Comparison of ENCODE assay signal across 10 cellular contexts in genomic region chr11:788953-789940, GRCh38. TPM values are rescaled to one million over a fixed set of nuclear protein-coding genes. Genes with fewer than 3 reads are reported as not detected.
DNase-seq lines count a peak whose midpoint lies in the region; ATAC-seq and TF ChIP-seq lines count a peak whose summit lies in the region.
"Had no signal": no experiment of that assay in that cellular context is flagged by ENCODE, and none has a peak within 500 bp of the region (broad histone marks: within the 10 kb centered on the region; RNA-seq: fewer than 3 reads in every experiment).

No MANE protein-coding gene starts in this region.

- peak overlapping the region; percentile 49 for H3K4me3 Mint-ChIP-seq in activated T-helper 2 cell treated with anti-CD3 and anti-CD28 coated beads, Interferon-gamma antibody, Interleukin-2, Interleukin-4, amounts not matched to agents 10 μg/mL and 5 μg/mL and 100 μg/mL, durations not matched to agents 14 hours and 24 hours and 36 hours (ENCODE audit: low read depth)
- H3K4me3 Mint-ChIP-seq: neural crest cell had no signal

- no peaks in the 10 kb centered on the region for H3K27me3 ChIP-seq in BLaER1 treated with 17β-estradiol and CSF1 and Interleukin-3, amounts not matched to agents 10 nM and 100 nM

- H3K36me3 Mint-ChIP-seq in activated T-helper 2 cell treated with anti-CD3 and anti-CD28 coated beads, Interferon-gamma antibody, Interleukin-2, Interleukin-4, amounts not matched to agents 10 μg/mL and 5 μg/mL and 100 μg/mL, durations not matched to agents 14 hours and 24 hours and 36 hours (ENCODE audit: low read depth), result peaks cover 14% of the 10 kb centered on the region

- no peak overlapping the region for H3K4me3 ChIP-seq in BLaER1 treated with 17β-estradiol and CSF1 and Interleukin-3, amounts not matched to agents 10 nM and 100 nM
- peak overlapping the region; percentile 28 for H3K4me3 ChIP-seq in HFF-Myc (replicated peaks; ENCODE audit: low read depth, low read length)

- ATAC-seq in GM18511 (IDR thresholded peaks at IDR 0.05; ENCODE audit: unreplicated experiment), result no peak

- in situ Hi-C loops in G401 (cut with HindIII; ENCODE audit: low sequenced_read_pairs), result no loop called here

- H3K4me1 Mint-ChIP-seq in activated T-helper 2 cell treated with anti-CD3 and anti-CD28 coated beads, Interferon-gamma antibody, Interleukin-2, Interleukin-4, amounts not matched to agents 10 μg/mL and 5 μg/mL and 100 μg/mL, durations not matched to agents 14 hours and 24 hours and 36 hours (ENCODE audit: low read depth), result no peaks in the 10 kb centered on the region
- H3K4me1 Mint-ChIP-seq: neural crest cell had no signal

- H3K9ac ChIP-seq in BLaER1 treated with 17β-estradiol and CSF1 and Interleukin-3, amounts not matched to agents 10 nM and 100 nM, result peak overlapping the region in 4 of 11 experiments; percentile 9 to 40 (median 28); a peak in 7 of 22 replicates

- peaks cover 6 to 56% (median 40%) of the 10 kb centered on the region in 10 experiments; a peak in 19 of 20 replicates for H3K4me1 ChIP-seq in BLaER1 treated with 17β-estradiol and CSF1 and Interleukin-3, amounts not matched to agents 10 nM and 100 nM

- no peaks in the 10 kb centered on the region for H3K9me3 Mint-ChIP-seq in activated T-helper 2 cell treated with anti-CD3 and anti-CD28 coated beads, Interferon-gamma antibody, Interleukin-2, Interleukin-4, amounts not matched to agents 10 μg/mL and 5 μg/mL and 100 μg/mL, durations not matched to agents 14 hours and 24 hours and 36 hours
- H3K9me3 Mint-ChIP-seq: neural crest cell had no signal

- peak overlapping the region in 4 of 11 experiments; percentile 28 to 42 (median 38); a peak in 5 of 22 replicates for H3K27ac ChIP-seq in BLaER1 treated with 17β-estradiol and CSF1 and Interleukin-3, amounts not matched to agents 10 nM and 100 nM
- H3K27ac ChIP-seq: Peyer's patch had no signal

- H3K4me2 ChIP-seq in BLaER1 treated with 17β-estradiol and CSF1 and Interleukin-3, amounts not matched to agents 10 nM and 100 nM, result peak overlapping the region in 9 of 11 experiments; percentile 22 to 64 (median 50); a peak in 13 of 22 replicates

- no peaks in the 10 kb centered on the region for H3K9me3 ChIP-seq in BLaER1 treated with 17β-estradiol and CSF1 and Interleukin-3, amounts not matched to agents 10 nM and 100 nM (replicated peaks in 1 of 11)
- H3K9me3 ChIP-seq: Peyer's patch had no signal

- intact Hi-C loops in activated T-helper 2 cell treated with anti-CD3 and anti-CD28 coated beads, Interferon-gamma antibody, Interleukin-2, Interleukin-4, amounts not matched to agents 10 μg/mL and 5 μg/mL and 100 μg/mL, durations not matched to agents 14 hours and 24 hours and 36 hours (cut with micrococcal nuclease), result no loop called here

- peaks cover 0 to 84% (median 43%) of the 10 kb centered on the region in 11 experiments; a peak in 14 of 22 replicates for H4K20me1 ChIP-seq in BLaER1 treated with 17β-estradiol and CSF1 and Interleukin-3, amounts not matched to agents 10 nM and 100 nM

- DNase-seq in HFF-Myc (ENCODE audit: extremely low read depth, low read depth) (no peak), left kidney (ENCODE audit: low read depth, low spot score) (peak; percentile 45), G401 (ENCODE audit: low spot score) (no peak), NCI-H1092 treated with DMSO at 0.1 percent for 48 hours (lab: John Stamatoyannopoulos, UW) (no peak), SIG-M5 (lab: John Stamatoyannopoulos, UW) (no peak)
- no peak for DNase-seq in activated T-helper 2 cell treated with anti-CD3 and anti-CD28 coated beads, Interferon-gamma antibody, Interleukin-2, Interleukin-4, amounts not matched to agents 10 μg/mL and 5 μg/mL and 100 μg/mL, durations not matched to agents 14 hours and 24 hours and 36 hours (ENCODE audit: low spot score)
- DNase-seq: Peyer's patch had no signal

- peaks cover 13 to 35% (median 31%) of the 10 kb centered on the region in 11 experiments; a peak in 20 of 22 replicates for H3K36me3 ChIP-seq in BLaER1 treated with 17β-estradiol and CSF1 and Interleukin-3, amounts not matched to agents 10 nM and 100 nM

- H3K27ac Mint-ChIP-seq in activated T-helper 2 cell treated with anti-CD3 and anti-CD28 coated beads, Interferon-gamma antibody, Interleukin-2, Interleukin-4, amounts not matched to agents 10 μg/mL and 5 μg/mL and 100 μg/mL, durations not matched to agents 14 hours and 24 hours and 36 hours, result no peak overlapping the region

- TF ChIP-seq CTCF in HFF-Myc (IDR thresholded peaks at IDR 0.05; ENCODE audit: low read depth, low read length, missing control alignments), result no peak

- no peaks in the 10 kb centered on the region for H3K27me3 Mint-ChIP-seq in activated T-helper 2 cell treated with anti-CD3 and anti-CD28 coated beads, Interferon-gamma antibody, Interleukin-2, Interleukin-4, amounts not matched to agents 10 μg/mL and 5 μg/mL and 100 μg/mL, durations not matched to agents 14 hours and 24 hours and 36 hours (ENCODE audit: low read depth)

RNA-seq across cellular contexts. Expression of gene CEND1, which starts 0.6 kb away (rescaled TPM):
- 2.2 and 2.6 TPM in 2 replicates for total RNA-seq in activated T-helper 2 cell treated with anti-CD3 and anti-CD28 coated beads, Interferon-gamma antibody, Interleukin-2, Interleukin-4, amounts not matched to agents 10 μg/mL and 5 μg/mL and 100 μg/mL, durations not matched to agents 14 hours and 24 hours and 36 hours
- total RNA-seq in G401 (2014; rRNA removed; shearing (Covaris generic)), result 0.74 and 0.95 TPM in 2 replicates
- total RNA-seq: Peyer's patch had no signal

RNA-seq across cellular contexts. Expression of gene SLC25A22, which starts 8.8 kb away (rescaled TPM):
- 58.7 and 64.5 TPM in 2 replicates for total RNA-seq in activated T-helper 2 cell treated with anti-CD3 and anti-CD28 coated beads, Interferon-gamma antibody, Interleukin-2, Interleukin-4, amounts not matched to agents 10 μg/mL and 5 μg/mL and 100 μg/mL, durations not matched to agents 14 hours and 24 hours and 36 hours
- 48.2 and 76.5 TPM in 2 replicates for total RNA-seq in G401 (2014; rRNA removed; shearing (Covaris generic))

RNA-seq across cellular contexts. Expression of gene GATD1, which starts 12.0 kb away (rescaled TPM):
- 68.0 and 75.2 TPM in 2 replicates for total RNA-seq in activated T-helper 2 cell treated with anti-CD3 and anti-CD28 coated beads, Interferon-gamma antibody, Interleukin-2, Interleukin-4, amounts not matched to agents 10 μg/mL and 5 μg/mL and 100 μg/mL, durations not matched to agents 14 hours and 24 hours and 36 hours
- 56.6 and 63.4 TPM in 2 replicates for total RNA-seq in G401 (2014; rRNA removed; shearing (Covaris generic))

RNA-seq across cellular contexts. Expression of gene PIDD1, which starts 15.8 kb away (rescaled TPM):
- total RNA-seq in activated T-helper 2 cell treated with anti-CD3 and anti-CD28 coated beads, Interferon-gamma antibody, Interleukin-2, Interleukin-4, amounts not matched to agents 10 μg/mL and 5 μg/mL and 100 μg/mL, durations not matched to agents 14 hours and 24 hours and 36 hours, result 27.3 and 27.6 TPM in 2 replicates
- 25.5 and 29.5 TPM in 2 replicates for total RNA-seq in G401 (2014; rRNA removed; shearing (Covaris generic))

RNA-seq across cellular contexts. Expression of gene RPLP2, which starts 20.5 kb away (rescaled TPM):
- total RNA-seq in activated T-helper 2 cell treated with anti-CD3 and anti-CD28 coated beads, Interferon-gamma antibody, Interleukin-2, Interleukin-4, amounts not matched to agents 10 μg/mL and 5 μg/mL and 100 μg/mL, durations not matched to agents 14 hours and 24 hours and 36 hours, result 2,210 and 2,217 TPM in 2 replicates
- total RNA-seq in G401 (2014; rRNA removed; shearing (Covaris generic)), result 411 and 422 TPM in 2 replicates
